8 cellular contexts compared by ENCODE assay signal in the genomic region with DNA sequence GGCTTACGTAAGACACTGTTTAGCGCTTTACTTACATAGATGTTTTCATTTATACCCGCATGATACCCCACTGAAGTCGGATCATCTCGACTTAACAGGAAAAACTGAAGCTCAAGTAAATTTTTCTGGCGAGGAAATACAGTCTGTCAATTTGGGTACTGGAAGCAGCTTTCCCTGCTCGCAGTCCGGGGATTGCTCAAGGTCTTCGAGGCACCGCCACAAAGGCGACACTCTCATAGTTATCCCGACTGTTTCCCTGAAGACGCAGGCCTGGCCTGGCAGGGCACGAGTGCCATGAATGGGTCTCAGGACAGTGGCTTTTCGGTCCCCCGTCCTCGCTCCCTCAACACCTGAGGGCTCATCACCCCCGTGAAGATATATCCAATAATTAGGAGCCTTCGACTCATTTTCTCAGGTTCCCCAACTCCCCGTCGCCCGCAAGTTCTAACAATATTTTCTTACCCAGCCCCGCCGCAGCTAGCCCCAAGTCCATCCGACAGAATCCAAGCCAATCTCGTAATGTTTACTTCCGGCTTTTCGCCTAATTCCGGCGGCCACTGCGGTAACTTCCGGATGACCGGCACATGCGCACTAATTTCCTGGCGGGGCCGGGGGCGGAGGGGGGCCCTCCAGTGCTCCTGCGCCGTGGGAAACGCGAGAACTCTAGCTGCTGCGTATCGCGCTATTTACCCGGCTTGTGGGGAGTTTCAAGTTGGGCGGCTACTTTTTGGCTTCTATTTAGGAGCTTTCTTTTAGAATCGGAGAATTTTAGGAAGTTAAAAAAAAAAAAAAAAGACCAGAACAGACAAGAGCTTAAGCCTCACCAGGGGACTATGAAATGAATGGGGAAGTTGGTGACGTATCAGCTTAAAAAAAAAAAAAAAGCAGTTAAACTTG. TPM values are rescaled to one million over a fixed set of nuclear protein-coding genes. Genes with fewer than 3 reads are reported as not detected.
DNase-seq lines count a peak whose midpoint lies in the region; ATAC-seq and TF ChIP-seq lines count a peak whose summit lies in the region.

SLU7 (minus strand) TSS at position 521 of the 897 bp plus-strand sequence. CDS start 3,787 bp downstream, outside the sequence.

- intact Hi-C loops in activated CD4-positive, alpha-beta T cell treated with anti-CD3 and anti-CD28 coated beads, Interleukin-2, amount 10 ng/mL, durations not matched to agents 24 days and 14 days (cut with micrococcal nuclease) = loop anchor here (1.0 to 5.0 kb wide), 6 partner anchors 19 to 1212 kb away; partner anchors contain the start of genes FAM200C, PWWP2A, RNF145 and TTC1

- H3K27me3 Mint-ChIP-seq in activated CD4-positive, alpha-beta T cell treated with anti-CD3 and anti-CD28 coated beads, Interleukin-2, amount 10 ng/mL, durations not matched to agents 24 days and 14 days = no peaks in the 10 kb centered on the region

- H3K36me3 Mint-ChIP-seq in activated CD4-positive, alpha-beta T cell treated with anti-CD3 and anti-CD28 coated beads, Interleukin-2, amount 10 ng/mL, durations not matched to agents 24 days and 14 days (ENCODE audit: low read depth) = peaks cover 13% of the 10 kb centered on the region

- DNase-seq in BE2C = peak; percentile 95
- DNase-seq in NCI-H526 treated with DMSO at 0.1 percent for 48 hours (lab: John Stamatoyannopoulos, UW) = peak; percentile 67
- peak; percentile 98 for DNase-seq in activated CD4-positive, alpha-beta T cell treated with anti-CD3 and anti-CD28 coated beads, Interleukin-2, amount 10 ng/mL, durations not matched to agents 24 days and 14 days
- DNase-seq in cortex of kidney (lab: John Stamatoyannopoulos, UW) = peak; percentile 34
- peak; percentile 99 for DNase-seq in left kidney (ENCODE audit: low read depth, low spot score)
- peak; percentile 92 to 96 for DNase-seq in stimulated activated CD4-positive, alpha-beta T cell treated with anti-CD3 and anti-CD28 coated beads, Interleukin-2, amount 100 ng/mL, for 24 hours

- peaks cover 61% of the 10 kb centered on the region for H3K4me1 Mint-ChIP-seq in activated CD4-positive, alpha-beta T cell treated with anti-CD3 and anti-CD28 coated beads, Interleukin-2, amount 10 ng/mL, durations not matched to agents 24 days and 14 days

- no peak for TF ChIP-seq CTCF in BE2C (IDR thresholded peaks at IDR 0.05; ENCODE audit: low read depth, low read length)

- H3K9me3 ChIP-seq in BE2C = no peaks in the 10 kb centered on the region

- peak; percentile 74 for ATAC-seq in GM19324 (IDR thresholded peaks at IDR 0.05; ENCODE audit: low FRiP score, unreplicated experiment)
- ATAC-seq in HG03469 (IDR thresholded peaks at IDR 0.05; ENCODE audit: unreplicated experiment) = peak; percentile 46

- peak within 1 kb of the TSS; percentile 97 for H3K4me3 Mint-ChIP-seq in activated CD4-positive, alpha-beta T cell treated with anti-CD3 and anti-CD28 coated beads, Interleukin-2, amount 10 ng/mL, durations not matched to agents 24 days and 14 days

- no peaks in the 10 kb centered on the region for H3K9me3 Mint-ChIP-seq in activated CD4-positive, alpha-beta T cell treated with anti-CD3 and anti-CD28 coated beads, Interleukin-2, amount 10 ng/mL, durations not matched to agents 24 days and 14 days

- H3K36me3 ChIP-seq in BE2C = peaks cover 10% of the 10 kb centered on the region

- H3K4me3 ChIP-seq in BE2C (ENCODE audit: low read depth, low read length) = peak within 1 kb of the TSS; percentile 93

- H3K27ac Mint-ChIP-seq in activated CD4-positive, alpha-beta T cell treated with anti-CD3 and anti-CD28 coated beads, Interleukin-2, amount 10 ng/mL, durations not matched to agents 24 days and 14 days = peak within 1 kb of the TSS; percentile 97

- peaks cover 8% of the 10 kb centered on the region for H3K4me1 ChIP-seq in BE2C

- no peaks in the 10 kb centered on the region for H3K27me3 ChIP-seq in BE2C

RNA-seq across cellular contexts. Expression of gene SLU7, which starts in this region (rescaled TPM):
- 40.0 TPM for polyA plus RNA-seq in BE2C (2012; ENCODE audit: insufficient read depth, insufficient read length, low read depth)
- total RNA-seq in activated CD4-positive, alpha-beta T cell treated with anti-CD3 and anti-CD28 coated beads, Interleukin-2, amount 10 ng/mL, durations not matched to agents 24 days and 14 days = 38.4 and 39.8 TPM in 2 replicates

Comparison
In these comparisons a context has a peak if more than half of its experiments do, and no peak if none do; other contexts are left out.
1. Peak in every context shown above with its lines: DNase-seq, ATAC-seq and H3K4me3 ChIP-seq.
2. DNase-seq: peak in every context shown above with its lines; median percentile 99 in left kidney; 98 in activated CD4-positive, alpha-beta T cell treated with anti-CD3 and anti-CD28 coated beads, Interleukin-2, amount 10 ng/mL, durations not matched to agents 24 days and 14 days; 95 in BE2C; 94 in stimulated activated CD4-positive, alpha-beta T cell treated with anti-CD3 and anti-CD28 coated beads, Interleukin-2, amount 100 ng/mL, for 24 hours; 67 in NCI-H526 treated with DMSO at 0.1 percent for 48 hours; 34 in cortex of kidney.